In the genomic region with DNA sequence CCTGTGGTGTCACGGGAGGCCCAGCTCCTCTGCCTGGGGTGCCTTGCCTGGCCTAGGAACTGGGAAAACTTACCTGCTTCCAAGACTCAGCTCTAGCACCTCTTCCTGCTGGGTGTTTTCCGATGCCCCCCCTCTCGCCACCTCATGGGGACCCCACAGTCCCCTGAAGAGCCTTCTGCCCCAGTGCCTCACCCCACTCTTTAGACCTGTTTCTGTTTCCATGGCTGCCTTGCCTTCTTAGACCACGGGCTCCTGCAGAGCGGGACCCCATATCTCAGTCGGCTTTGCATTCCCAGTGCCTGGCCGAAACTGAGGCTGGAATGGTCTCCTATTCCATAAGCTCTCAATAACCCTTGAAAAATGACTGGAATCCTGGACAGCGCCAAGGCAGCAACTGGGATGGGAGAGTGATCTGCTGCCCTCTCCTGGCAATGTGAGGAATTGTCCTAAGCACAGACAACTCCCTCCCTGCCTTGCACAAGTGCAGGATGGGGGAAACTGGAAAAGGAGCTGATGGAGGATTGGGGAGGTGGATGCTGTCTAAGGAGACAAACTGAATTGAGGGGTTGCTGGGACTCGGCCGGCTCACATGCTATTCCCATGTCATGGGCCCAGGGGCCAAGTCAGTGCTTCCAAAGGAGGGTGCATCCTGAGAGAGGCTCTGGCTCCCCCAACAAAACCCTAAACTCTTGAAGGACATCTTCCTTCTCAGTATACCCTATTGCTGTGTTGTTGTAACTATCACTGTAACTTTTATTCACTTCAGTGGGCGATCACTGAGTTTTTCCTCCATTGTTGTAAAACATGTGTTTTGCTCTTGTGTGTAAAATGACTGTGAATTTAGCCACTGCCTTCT, we compare ENCODE assay signal across 1 cellular context.
TF ChIP-seq lines count a peak whose summit lies in the region.

No MANE protein-coding gene starts in this region.

TF ChIP-seq in HCT116, 20 proteins besides CTCF, POLR2A, EP300 and RAD21:
- TF ChIP-seq, protein P1, sequence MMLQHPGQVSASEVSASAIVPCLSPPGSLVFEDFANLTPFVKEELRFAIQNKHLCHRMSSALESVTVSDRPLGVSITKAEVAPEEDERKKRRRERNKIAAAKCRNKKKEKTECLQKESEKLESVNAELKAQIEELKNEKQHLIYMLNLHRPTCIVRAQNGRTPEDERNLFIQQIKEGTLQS (IDR thresholded peaks at IDR 0.05), result no peak
- TF ChIP-seq, protein P2, sequence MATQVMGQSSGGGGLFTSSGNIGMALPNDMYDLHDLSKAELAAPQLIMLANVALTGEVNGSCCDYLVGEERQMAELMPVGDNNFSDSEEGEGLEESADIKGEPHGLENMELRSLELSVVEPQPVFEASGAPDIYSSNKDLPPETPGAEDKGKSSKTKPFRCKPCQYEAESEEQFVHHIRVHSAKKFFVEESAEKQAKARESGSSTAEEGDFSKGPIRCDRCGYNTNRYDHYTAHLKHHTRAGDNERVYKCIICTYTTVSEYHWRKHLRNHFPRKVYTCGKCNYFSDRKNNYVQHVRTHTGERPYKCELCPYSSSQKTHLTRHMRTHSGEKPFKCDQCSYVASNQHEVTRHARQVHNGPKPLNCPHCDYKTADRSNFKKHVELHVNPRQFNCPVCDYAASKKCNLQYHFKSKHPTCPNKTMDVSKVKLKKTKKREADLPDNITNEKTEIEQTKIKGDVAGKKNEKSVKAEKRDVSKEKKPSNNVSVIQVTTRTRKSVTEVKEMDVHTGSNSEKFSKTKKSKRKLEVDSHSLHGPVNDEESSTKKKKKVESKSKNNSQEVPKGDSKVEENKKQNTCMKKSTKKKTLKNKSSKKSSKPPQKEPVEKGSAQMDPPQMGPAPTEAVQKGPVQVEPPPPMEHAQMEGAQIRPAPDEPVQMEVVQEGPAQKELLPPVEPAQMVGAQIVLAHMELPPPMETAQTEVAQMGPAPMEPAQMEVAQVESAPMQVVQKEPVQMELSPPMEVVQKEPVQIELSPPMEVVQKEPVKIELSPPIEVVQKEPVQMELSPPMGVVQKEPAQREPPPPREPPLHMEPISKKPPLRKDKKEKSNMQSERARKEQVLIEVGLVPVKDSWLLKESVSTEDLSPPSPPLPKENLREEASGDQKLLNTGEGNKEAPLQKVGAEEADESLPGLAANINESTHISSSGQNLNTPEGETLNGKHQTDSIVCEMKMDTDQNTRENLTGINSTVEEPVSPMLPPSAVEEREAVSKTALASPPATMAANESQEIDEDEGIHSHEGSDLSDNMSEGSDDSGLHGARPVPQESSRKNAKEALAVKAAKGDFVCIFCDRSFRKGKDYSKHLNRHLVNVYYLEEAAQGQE (IDR thresholded peaks at IDR 0.05; ENCODE audit: low read depth), result peak; percentile 65
